20 cellular contexts compared by ENCODE assay signal in genomic region chr9:133067813-133068212, GRCh38. TPM values are rescaled to one million over a fixed set of nuclear protein-coding genes. Genes with fewer than 3 reads are reported as not detected.
"Had no signal": no experiment of that assay in that cellular context is flagged by ENCODE, and none has a peak within 500 bp of the region (broad histone marks: within the 10 kb centered on the region; RNA-seq: fewer than 3 reads in every experiment).

No MANE protein-coding gene starts in this region.

- H3K9me3 Mint-ChIP-seq: activated T-cell treated with anti-CD3 and anti-CD28 coated beads, Interleukin-2, amount 50 U/mL, for 4 hours; naive thymus-derived CD8-positive, alpha-beta T cell; stimulated activated memory B cell treated with anti-CD40 and anti-IgM and Interleukin-4, amounts not matched to agents 10 μg/mL and 1 μg/mL and 100 μg/mL, for 72 hours had no signal

- H3K27ac Mint-ChIP-seq: stimulated activated memory B cell treated with anti-CD40 and anti-IgM and Interleukin-4, amounts not matched to agents 10 μg/mL and 1 μg/mL and 100 μg/mL, for 72 hours had no signal

- H3K9me3 ChIP-seq: ascending aorta, spleen, thoracic aorta had no signal

- DNase-seq: activated CD4-positive, alpha-beta T cell treated with anti-CD3 and anti-CD28 coated beads, Interleukin-2, amount 50 U/mL, for 1 hour; activated CD4-positive, CD25-positive, alpha-beta regulatory T cell treated with anti-CD3 and anti-CD28 coated beads, Interleukin-2, amount 50 U/mL, for 72 hours; activated CD8-positive, alpha-beta memory T cell treated with anti-CD3 and anti-CD28 coated beads, Interleukin-2, amount 50 U/mL, for 4 hours; activated naive CD4-positive, alpha-beta T cell treated with anti-CD3 and anti-CD28 coated beads, Interleukin-2, amount 50 U/mL, for 16 hours; activated T-cell treated with anti-CD3 and anti-CD28 coated beads, Interleukin-2, amount 50 U/mL, for 4 hours; dermis blood vessel endothelial cell; effector memory CD4-positive, alpha-beta T cell; head of caudate nucleus; left ventricle myocardium superior; mesendoderm; naive thymus-derived CD8-positive, alpha-beta T cell; retina; spleen; stimulated activated CD4-positive, alpha-beta T cell treated with anti-CD3 and anti-CD28 coated beads, Interleukin-4, amount 100 ng/mL, for 4 hours; T1000 had no signal

- H3K4me1 Mint-ChIP-seq: stimulated activated memory B cell treated with anti-CD40 and anti-IgM and Interleukin-4, amounts not matched to agents 10 μg/mL and 1 μg/mL and 100 μg/mL, for 72 hours had no signal

- H3K27ac ChIP-seq: ascending aorta, cardiac muscle cell, spleen, thoracic aorta had no signal

- H3K27me3 ChIP-seq: ascending aorta, cardiac muscle cell, spleen had no signal

- H3K36me3 Mint-ChIP-seq: naive thymus-derived CD8-positive, alpha-beta T cell; stimulated activated memory B cell treated with anti-CD40 and anti-IgM and Interleukin-4, amounts not matched to agents 10 μg/mL and 1 μg/mL and 100 μg/mL, for 72 hours had no signal

- H3K4me3 ChIP-seq: ascending aorta, cardiac muscle cell, spleen, thoracic aorta had no signal

- H3K4me3 Mint-ChIP-seq: activated T-cell treated with anti-CD3 and anti-CD28 coated beads, Interleukin-2, amount 50 U/mL, for 4 hours; naive thymus-derived CD8-positive, alpha-beta T cell; stimulated activated memory B cell treated with anti-CD40 and anti-IgM and Interleukin-4, amounts not matched to agents 10 μg/mL and 1 μg/mL and 100 μg/mL, for 72 hours had no signal

- H3K27me3 Mint-ChIP-seq: naive thymus-derived CD8-positive, alpha-beta T cell; stimulated activated memory B cell treated with anti-CD40 and anti-IgM and Interleukin-4, amounts not matched to agents 10 μg/mL and 1 μg/mL and 100 μg/mL, for 72 hours had no signal

- H3K36me3 ChIP-seq: cardiac muscle cell had no signal

- H3K4me1 ChIP-seq: ascending aorta, spleen had no signal

- FAIRE-seq: frontal cortex had no signal

RNA-seq across cellular contexts. Expression of gene CEL, which starts 6.0 kb away (rescaled TPM):
- total RNA-seq: ascending aorta had no signal
- polyA plus RNA-seq: naive thymus-derived CD8-positive, alpha-beta T cell had no signal
